ENCODE assay signal across 12 cellular contexts in genomic region chr11:93743316-93743715, GRCh38. TPM values are rescaled to one million over a fixed set of nuclear protein-coding genes. Genes with fewer than 3 reads are reported as not detected.
DNase-seq lines count a peak whose midpoint lies in the region; ATAC-seq, FAIRE-seq and TF ChIP-seq lines count a peak whose summit lies in the region.
"Had no signal": no experiment of that assay in that cellular context is flagged by ENCODE, and none has a peak within 500 bp of the region (broad histone marks: within the 10 kb centered on the region; RNA-seq: fewer than 3 reads in every experiment).

No MANE protein-coding gene starts in this region.

- FAIRE-seq in A549 (lab: Jason Lieb, UNC) = no peak
- FAIRE-seq: islet of Langerhans had no signal

- ATAC-seq in A549 = peak in 1 of 2 experiments; percentile 32; a peak in 3 of 6 replicates
- ATAC-seq in activated naive CD8-positive, alpha-beta T cell treated with anti-CD3 and anti-CD28 coated beads, Interleukin-2, amount 10 ng/mL, durations not matched to agents 7 days and 5 days (ENCODE audit: low read depth) = no peak
- ATAC-seq in mucosa of descending colon = no peak
- no peak for ATAC-seq in HG02623 (IDR thresholded peaks at IDR 0.05; ENCODE audit: unreplicated experiment)

- peak in 1 of 2 experiments; percentile 44 for DNase-seq in A549 (ENCODE audit: low read depth in 1 of 2, low spot score in 1 of 2)
- peak; percentile 41 for DNase-seq in ELF-1 (ENCODE audit: low read depth, low spot score)
- DNase-seq in activated naive CD8-positive, alpha-beta T cell treated with anti-CD3 and anti-CD28 coated beads, Interleukin-2, amount 10 ng/mL, durations not matched to agents 7 days and 5 days = no peak
- peak in 2 of 3 donors; percentile 44 to 64 for DNase-seq in mucosa of descending colon
- DNase-seq in HK-2 (ENCODE audit: unreplicated experiment) = no peak
- no peak for DNase-seq in NCI-H446 (lab: John Stamatoyannopoulos, UW)
- no peak for DNase-seq in mucosa of gallbladder (ENCODE audit: low spot score)
- DNase-seq: activated gamma-delta T cell treated with Interleukin-2 at 50 U/mL for 16 hours, NCI-H1092, NCI-H510A treated with DMSO at 0.1 percent for 48 hours had no signal

- peaks cover 41% of the 10 kb centered on the region for H3K4me1 ChIP-seq in A549
- H3K4me1 ChIP-seq in mucosa of descending colon (ENCODE audit: low read depth) = peaks cover 37% of the 10 kb centered on the region

- TF ChIP-seq POLR2A in A549 (IDR thresholded peaks at IDR 0.05; ENCODE audit: low read length) = no peak

- CTCF ChIA-PET in A549 (lab: Yijun Ruan, JAX) = no interaction called here

- peaks cover 23% of the 10 kb centered on the region for H3K4me1 Mint-ChIP-seq in activated naive CD8-positive, alpha-beta T cell treated with anti-CD3 and anti-CD28 coated beads, Interleukin-2, amount 10 ng/mL, durations not matched to agents 7 days and 5 days

- peak overlapping the region; percentile 63 for H3K4me3 Mint-ChIP-seq in activated naive CD8-positive, alpha-beta T cell treated with anti-CD3 and anti-CD28 coated beads, Interleukin-2, amount 10 ng/mL, durations not matched to agents 7 days and 5 days

- H3K4me2 ChIP-seq in A549 = peak overlapping the region; percentile 96

- H3K4me3 ChIP-seq in A549 = peak overlapping the region; percentile 90; the same call in 2 of the 3 replicates
- no peak overlapping the region for H3K4me3 ChIP-seq in mucosa of descending colon

- no peaks in the 10 kb centered on the region for H3K9me3 ChIP-seq in A549
- no peaks in the 10 kb centered on the region for H3K9me3 ChIP-seq in mucosa of descending colon

- no peaks in the 10 kb centered on the region for H3K36me3 ChIP-seq in mucosa of descending colon (ENCODE audit: low read depth)

- H3K36me3 Mint-ChIP-seq in activated naive CD8-positive, alpha-beta T cell treated with anti-CD3 and anti-CD28 coated beads, Interleukin-2, amount 10 ng/mL, durations not matched to agents 7 days and 5 days = peaks cover 29% of the 10 kb centered on the region

- POLR2A ChIA-PET in A549 (lab: Yijun Ruan, JAX) = no interaction called here
- POLR2A ChIA-PET in activated naive CD8-positive, alpha-beta T cell treated with anti-CD3 and anti-CD28 coated beads, Interleukin-2, amount 10 ng/mL, durations not matched to agents 7 days and 5 days (lab: Charles Lee) = interaction anchor here (5.5 kb wide), 1 partner anchor 40 kb away, joined by 113 read pairs; the partner anchor contains the start of gene MED17

- intact Hi-C loops in mucosa of descending colon (cut with DNase I, micrococcal nuclease) = no loop called here

- WGBS in A549 (ENCODE audit: missing lambda C conversion rate) = 4% methylated on average over 4 of the region's 21 CpGs

- TF ChIP-seq CTCF in A549 (IDR thresholded peaks at IDR 0.05) = no peak
- TF ChIP-seq CTCF in mucosa of descending colon (IDR thresholded peaks at IDR 0.05) = no peak

- no peak for TF ChIP-seq EP300 in A549 (IDR thresholded peaks at IDR 0.05)

- H3K27ac Mint-ChIP-seq in activated naive CD8-positive, alpha-beta T cell treated with anti-CD3 and anti-CD28 coated beads, Interleukin-2, amount 10 ng/mL, durations not matched to agents 7 days and 5 days = peak overlapping the region; percentile 12

- no peaks in the 10 kb centered on the region for H3K27me3 Mint-ChIP-seq in activated naive CD8-positive, alpha-beta T cell treated with anti-CD3 and anti-CD28 coated beads, Interleukin-2, amount 10 ng/mL, durations not matched to agents 7 days and 5 days

- no peak for TF ChIP-seq RAD21 in A549 (conservative IDR thresholded peaks at IDR 0.05 in 1 of 2, IDR thresholded peaks at IDR 0.05 in 1 of 2)

- H3K27ac ChIP-seq in A549 = peak overlapping the region; percentile 92 to 98

- H3K9me3 Mint-ChIP-seq in activated naive CD8-positive, alpha-beta T cell treated with anti-CD3 and anti-CD28 coated beads, Interleukin-2, amount 10 ng/mL, durations not matched to agents 7 days and 5 days = no peaks in the 10 kb centered on the region

TF ChIP-seq in A549, 52 proteins besides CTCF, POLR2A, EP300 and RAD21 (continues in another document):
- TF ChIP-seq ZSCAN20 (CRISPR knock-in tag; IDR thresholded peaks at IDR 0.05) (no peak), RNF2 (IDR thresholded peaks at IDR 0.05; ENCODE audit: borderline replicate concordance, low read depth) (no peak), ELK1 (IDR thresholded peaks at IDR 0.05; ENCODE audit: low read depth, low read length) (no peak), MAFK (IDR thresholded peaks at IDR 0.05; ENCODE audit: partially characterized antibody) (no peak), HDAC2 (IDR thresholded peaks at IDR 0.05) (no peak), MAZ (IDR thresholded peaks at IDR 0.05; ENCODE audit: borderline replicate concordance, low read depth, low read length) (no peak), FOXS1 (CRISPR knock-in tag; IDR thresholded peaks at IDR 0.05) (no peak), MAX (IDR thresholded peaks at IDR 0.05) (no peak), POLR2AphosphoS2 (conservative IDR thresholded peaks at IDR 0.05; ENCODE audit: low read length) (no peak), E2F6 (IDR thresholded peaks at IDR 0.05; ENCODE audit: borderline replicate concordance, low read depth) (no peak), HOXA7 (CRISPR knock-in tag; IDR thresholded peaks at IDR 0.05) (no peak), BHLHE40 (IDR thresholded peaks at IDR 0.05; ENCODE audit: low read depth, low read length) (no peak), PHF8 (IDR thresholded peaks at IDR 0.05; ENCODE audit: borderline replicate concordance, low read depth) (no peak), NFE2L2 (conservative IDR thresholded peaks at IDR 0.05; ENCODE audit: low read length) (no peak), HMGXB4 (CRISPR knock-in tag; IDR thresholded peaks at IDR 0.05; ENCODE audit: borderline replicate concordance) (no peak)

RNA-seq across cellular contexts. Expression of gene C11orf54, which starts 1.8 kb away (rescaled TPM):
- polyA plus RNA-seq in A549 (2011; rRNA removed) = 26.8 and 27.6 TPM in 2 replicates
- 3.2 and 4.0 TPM in 2 replicates for polyA plus RNA-seq in A549 (2012; cell fraction: cytosol; rRNA removed)
- 1.5 and 2.0 TPM in 2 replicates for polyA plus RNA-seq in A549 (2012; cell fraction: nucleus; rRNA removed)
- polyA plus RNA-seq in A549 (2017; fragmentation: RNase III; extraction: RNeasy Plus Mini Kit Qiagen cat#74134 plus additional on column Dnase treatment) = 12.3 to 12.7 TPM (median 12.4 TPM) in 3 replicates
- 4.4 and 4.8 TPM in 2 replicates for polyA minus RNA-seq in A549 (2011; rRNA and poly(A)+ RNA removed)
- 10 to 100 TPM; 20.6 to 29.2 TPM for total RNA-seq in activated naive CD8-positive, alpha-beta T cell treated with anti-CD3 and anti-CD28 coated beads, Interleukin-2, amount 10 ng/mL, durations not matched to agents 7 days and 5 days
- 10 to 100 TPM; 42.8 to 96.0 (median 48.0) TPM for total RNA-seq in mucosa of descending colon
- total RNA-seq in mucosa of gallbladder = 124 TPM

RNA-seq across cellular contexts. Expression of gene TAF1D, which starts 2.0 kb away (rescaled TPM):
- polyA plus RNA-seq in A549 (2011; rRNA removed) (132 and 218 TPM in 2 replicates), A549 (2017; fragmentation: RNase III; extraction: RNeasy Plus Mini Kit Qiagen cat#74134 plus additional on column Dnase treatment) (116 to 142 TPM (median 123 TPM) in 3 replicates)
- 35.5 and 46.4 TPM in 2 replicates for polyA plus RNA-seq in A549 (2012; cell fraction: cytosol; rRNA removed)
- polyA plus RNA-seq in A549 (2012; cell fraction: nucleus; rRNA removed) = 43.5 and 100 TPM in 2 replicates
- polyA minus RNA-seq in A549 (2011; rRNA and poly(A)+ RNA removed) = 41.9 and 55.4 TPM in 2 replicates
- 100 to 1,000 TPM; 172 to 178 TPM for total RNA-seq in activated naive CD8-positive, alpha-beta T cell treated with anti-CD3 and anti-CD28 coated beads, Interleukin-2, amount 10 ng/mL, durations not matched to agents 7 days and 5 days
- total RNA-seq in mucosa of descending colon (10 to 100 TPM; 64.7 to 85.2 (median 84.0) TPM), mucosa of gallbladder (85.1 TPM)

RNA-seq across cellular contexts. Expression of gene MED17, which starts 40.8 kb away (rescaled TPM):
- polyA plus RNA-seq in A549 (2011; rRNA removed) (19.2 and 20.3 TPM in 2 replicates), A549 (2017; fragmentation: RNase III; extraction: RNeasy Plus Mini Kit Qiagen cat#74134 plus additional on column Dnase treatment) (16.2 to 16.7 TPM (median 16.6 TPM) in 3 replicates)
- polyA plus RNA-seq in A549 (2012; cell fraction: cytosol; rRNA removed) = 9.1 and 9.5 TPM in 2 replicates
- 22.6 and 23.7 TPM in 2 replicates for polyA plus RNA-seq in A549 (2012; cell fraction: nucleus; rRNA removed)
- polyA minus RNA-seq in A549 (2011; rRNA and poly(A)+ RNA removed) = 8.6 and 9.9 TPM in 2 replicates
- 10 to 100 TPM; 43.0 to 44.8 TPM for total RNA-seq in activated naive CD8-positive, alpha-beta T cell treated with anti-CD3 and anti-CD28 coated beads, Interleukin-2, amount 10 ng/mL, durations not matched to agents 7 days and 5 days
- total RNA-seq in mucosa of descending colon (10 to 100 TPM; 22.3 to 33.8 (median 29.6) TPM), mucosa of gallbladder (36.5 TPM)

Comparison
In these comparisons a context has a peak if more than half of its experiments do, and no peak if none do; other contexts are left out.
1. DNase-seq: peak in ELF-1 (single experiment) and mucosa of descending colon (2 of 3); none in activated naive CD8-positive, alpha-beta T cell treated with anti-CD3 and anti-CD28 coated beads, Interleukin-2, amount 10 ng/mL, durations not matched to agents 7 days and 5 days (single experiment), HK-2 (single experiment), NCI-H446 (0 of 2) and mucosa of gallbladder (single experiment).